8 cellular contexts compared by ENCODE assay signal in the genomic region with DNA sequence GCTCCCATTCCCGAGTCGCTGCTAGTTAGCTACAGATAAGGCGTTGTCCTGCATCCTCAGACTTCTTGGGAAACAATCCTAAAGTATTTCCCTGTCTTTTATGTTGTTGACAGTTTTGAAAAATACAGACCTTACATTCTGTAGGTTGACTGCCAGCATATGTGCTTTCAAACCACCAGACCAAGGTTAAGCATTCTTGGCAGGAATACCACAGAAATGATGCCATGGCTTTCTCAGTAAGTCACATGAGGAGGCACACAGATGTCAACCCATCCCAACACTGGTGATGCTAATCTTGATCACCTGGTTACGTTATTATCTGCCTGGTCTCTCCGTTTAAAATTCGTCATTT. TPM values are rescaled to one million over a fixed set of nuclear protein-coding genes. Genes with fewer than 3 reads are reported as not detected.
DNase-seq lines count a peak whose midpoint lies in the region; ATAC-seq and TF ChIP-seq lines count a peak whose summit lies in the region.

No MANE protein-coding gene starts in this region.

- H3K4me3 ChIP-seq in CD4-positive, CD25-positive, alpha-beta regulatory T cell (ENCODE audit: low read depth, low read length) = peak overlapping the region; percentile 92
- H3K4me3 ChIP-seq in MM.1S (ENCODE audit: low read length) (peak overlapping the region; percentile 83), duodenal mucosa (ENCODE audit: low read depth in 1 of 2, low read length in 2 of 2) (peak overlapping the region; percentile 98 to 99)

- peak overlapping the region; percentile 93 to 99 (median 97) for H3K4me3 Mint-ChIP-seq in CD4-positive, CD25-positive, alpha-beta regulatory T cell
- peak overlapping the region; percentile 99 to 100 (median 99) for H3K4me3 Mint-ChIP-seq in nephron

- peak overlapping the region; percentile 87 for H3K27ac ChIP-seq in CD4-positive, CD25-positive, alpha-beta regulatory T cell (ENCODE audit: insufficient read depth, low read length, poor library complexity, severe bottlenecking)
- peak overlapping the region; percentile 49; the same call in 1 of the 2 replicates for H3K27ac ChIP-seq in MM.1S (ENCODE audit: low read length)
- H3K27ac ChIP-seq in duodenal mucosa (ENCODE audit: low read depth, low read length) = no peak overlapping the region

- H3K36me3 ChIP-seq in CD4-positive, CD25-positive, alpha-beta regulatory T cell (ENCODE audit: control insufficient read depth, insufficient read depth, low read length) = peaks cover 29% of the 10 kb centered on the region
- H3K36me3 ChIP-seq in MM.1S (replicated peaks; ENCODE audit: insufficient read depth, low read length) (no peaks in the 10 kb centered on the region), duodenal mucosa (ENCODE audit: control insufficient read depth in 1 of 2, insufficient read depth in 2 of 2, low read length in 2 of 2) (peaks cover 7 to 19% of the 10 kb centered on the region in 2 donors)

- peak overlapping the region; percentile 97 for H3K4me2 ChIP-seq in MM.1S (ENCODE audit: low read depth, low read length)

- no peak for TF ChIP-seq CTCF in MM.1S (IDR thresholded peaks at IDR 0.05; ENCODE audit: low read length)
- no peak for TF ChIP-seq CTCF in nephron (IDR thresholded peaks at IDR 0.05; ENCODE audit: unreplicated experiment in 3 of 3)
- no peak for TF ChIP-seq CTCF in GM13976 (IDR thresholded peaks at IDR 0.05; ENCODE audit: borderline replicate concordance, control extremely low read depth, extremely low read depth, insufficient read depth, missing control alignments)

- H2AFZ ChIP-seq in MM.1S (ENCODE audit: low read length) = peak overlapping the region; percentile 71

- H3K27me3 ChIP-seq in CD4-positive, CD25-positive, alpha-beta regulatory T cell (ENCODE audit: control insufficient read depth, insufficient read depth, low read length) = no peaks in the 10 kb centered on the region
- no peaks in the 10 kb centered on the region for H3K27me3 ChIP-seq in MM.1S (replicated peaks; ENCODE audit: insufficient read depth, low read length)
- H3K27me3 ChIP-seq in duodenal mucosa (ENCODE audit: control insufficient read depth in 1 of 2, insufficient read depth in 2 of 2, low read length in 2 of 2) = no peaks in the 10 kb centered on the region

- H3K9ac ChIP-seq in MM.1S (ENCODE audit: low read length) (peak overlapping the region; percentile 76; the same call in 1 of the 2 replicates), duodenal mucosa (ENCODE audit: low read depth in 1 of 2, low read length in 2 of 2) (peak overlapping the region; percentile 95)

- no peaks in the 10 kb centered on the region for H4K20me1 ChIP-seq in MM.1S (ENCODE audit: insufficient read depth, low read length)

- H3K4me1 ChIP-seq in CD4-positive, CD25-positive, alpha-beta regulatory T cell (ENCODE audit: control insufficient read depth, insufficient read depth, low read length, poor library complexity, severe bottlenecking) = peaks cover 28% of the 10 kb centered on the region
- peaks cover 7% of the 10 kb centered on the region for H3K4me1 ChIP-seq in MM.1S (ENCODE audit: low read length)
- peaks cover 6 to 14% of the 10 kb centered on the region in 2 donors for H3K4me1 ChIP-seq in duodenal mucosa (ENCODE audit: control insufficient read depth in 1 of 2, insufficient read depth in 2 of 2, low read length in 2 of 2)

- H3K79me2 ChIP-seq in MM.1S (ENCODE audit: low read length) = peaks cover 38% of the 10 kb centered on the region

- ATAC-seq in CD4-positive, CD25-positive, alpha-beta regulatory T cell (ENCODE audit: low read depth in 2 of 2) = no peak
- ATAC-seq in GM18907 (IDR thresholded peaks at IDR 0.05; ENCODE audit: unreplicated experiment) = no peak
- ATAC-seq in GM19467 (IDR thresholded peaks at IDR 0.05; ENCODE audit: unreplicated experiment) = no peak

- peak overlapping the region; percentile 97 to 99 (median 98) for H3K27ac Mint-ChIP-seq in CD4-positive, CD25-positive, alpha-beta regulatory T cell
- H3K27ac Mint-ChIP-seq in nephron = peak overlapping the region; percentile 84 to 95 (median 87)

- H3K4me1 Mint-ChIP-seq in CD4-positive, CD25-positive, alpha-beta regulatory T cell = peaks cover 20 to 42% (median 22%) of the 10 kb centered on the region in 4 donors
- peaks cover 24% of the 10 kb centered on the region for H3K4me1 Mint-ChIP-seq in nephron

- in situ Hi-C loops in GM13976 (cut with MboI; ENCODE audit: low sequenced_read_pairs, unreplicated experiment) = no loop called here

- H3F3A ChIP-seq in MM.1S (ENCODE audit: insufficient read depth, low read length) = peaks cover 12% of the 10 kb centered on the region

- H3K27me3 Mint-ChIP-seq in CD4-positive, CD25-positive, alpha-beta regulatory T cell = no peaks in the 10 kb centered on the region
- H3K27me3 Mint-ChIP-seq in nephron (ENCODE audit: low read depth) = no peaks in the 10 kb centered on the region

- DNase-seq in CD4-positive, CD25-positive, alpha-beta regulatory T cell = no peak
- no peak for DNase-seq in MM.1S
- DNase-seq in stimulated activated CD4-positive, alpha-beta T cell treated with anti-CD3 and anti-CD28 coated beads, Interleukin-4, amount 100 ng/mL, for 4 hours = no peak
- no peak for DNase-seq in GM13976 (ENCODE audit: low spot score)

- H3K9me3 ChIP-seq in CD4-positive, CD25-positive, alpha-beta regulatory T cell (ENCODE audit: control insufficient read depth in 2 of 2, low read length in 2 of 2) = no peaks in the 10 kb centered on the region
- H3K9me3 ChIP-seq in MM.1S (replicated peaks; ENCODE audit: insufficient read depth, low read length) (no peaks in the 10 kb centered on the region), duodenal mucosa (ENCODE audit: control insufficient read depth in 1 of 2, low read length in 2 of 2) (no peaks in the 10 kb centered on the region)

- H3K36me3 Mint-ChIP-seq in CD4-positive, CD25-positive, alpha-beta regulatory T cell = peaks cover 16% of the 10 kb centered on the region
- H3K36me3 Mint-ChIP-seq in nephron (ENCODE audit: low read depth) = peaks cover 26% of the 10 kb centered on the region

- H3K9me3 Mint-ChIP-seq in CD4-positive, CD25-positive, alpha-beta regulatory T cell = no peaks in the 10 kb centered on the region
- H3K9me3 Mint-ChIP-seq in nephron = no peaks in the 10 kb centered on the region

- no peaks in the 10 kb centered on the region for H3K9me2 ChIP-seq in MM.1S (replicated peaks; ENCODE audit: insufficient read depth, low read length)

RNA-seq across cellular contexts. Expression of gene GLE1, which starts 0.9 kb away (rescaled TPM):
- 16.7 TPM for total RNA-seq in CD4-positive, CD25-positive, alpha-beta regulatory T cell
- 10 to 100 TPM; 24.9 to 34.1 (median 31.5) TPM for polyA plus RNA-seq in CD4-positive, CD25-positive, alpha-beta regulatory T cell

RNA-seq across cellular contexts. Expression of gene SPTAN1, which starts 47.0 kb away (rescaled TPM):
- total RNA-seq in CD4-positive, CD25-positive, alpha-beta regulatory T cell = 769 TPM
- 10 to 100 TPM; 79.8 to 86.2 (median 83.2) TPM for polyA plus RNA-seq in CD4-positive, CD25-positive, alpha-beta regulatory T cell

RNA-seq across cellular contexts. Expression of gene ODF2, which starts 49.6 kb away (rescaled TPM):
- total RNA-seq in CD4-positive, CD25-positive, alpha-beta regulatory T cell = 31.9 TPM
- 10 to 100 TPM; 12.9 to 19.8 (median 13.8) TPM for polyA plus RNA-seq in CD4-positive, CD25-positive, alpha-beta regulatory T cell
